ENCODE assay signal across 21 cellular contexts in genomic region chr5:28714887-28715286, GRCh38.
"Had no signal": no experiment of that assay in that cellular context is flagged by ENCODE, and none has a peak within 500 bp of the region (broad histone marks: within the 10 kb centered on the region; RNA-seq: fewer than 3 reads in every experiment).

No MANE protein-coding gene starts in this region.

- H3K4me3 Mint-ChIP-seq: IgD-negative memory B cell had no signal

- H3K36me3 Mint-ChIP-seq: IgD-negative memory B cell had no signal

- DNase-seq: KBM-7, MV-4-11, NCI-H1048, NCI-H1105, NCI-H1417, NCI-H1436 treated with DMSO at 0.1 percent for 48 hours, NCI-H1694 treated with DMSO at 0.1 percent for 48 hours, NCI-H1930, NCI-H2081, NCI-H2107, NCI-H2227 treated with DMSO at 0.1 percent for 48 hours, NCI-H446, NCI-H510A, NCI-H524 treated with DMSO at 0.1 percent for 48 hours, NCI-H69, NCI-H774, RPMI8226, SHP77 had no signal

- H3K27ac ChIP-seq: HL-60 had no signal

- ATAC-seq: SK-N-SH treated with all-trans-retinoic acid at 6 μM for 48 hours had no signal

- H3K4me1 Mint-ChIP-seq: IgD-negative memory B cell had no signal

- H3K27me3 Mint-ChIP-seq: IgD-negative memory B cell had no signal

- H3K27ac Mint-ChIP-seq: IgD-negative memory B cell had no signal
